9 cellular contexts compared by ENCODE assay signal in the genomic region with DNA sequence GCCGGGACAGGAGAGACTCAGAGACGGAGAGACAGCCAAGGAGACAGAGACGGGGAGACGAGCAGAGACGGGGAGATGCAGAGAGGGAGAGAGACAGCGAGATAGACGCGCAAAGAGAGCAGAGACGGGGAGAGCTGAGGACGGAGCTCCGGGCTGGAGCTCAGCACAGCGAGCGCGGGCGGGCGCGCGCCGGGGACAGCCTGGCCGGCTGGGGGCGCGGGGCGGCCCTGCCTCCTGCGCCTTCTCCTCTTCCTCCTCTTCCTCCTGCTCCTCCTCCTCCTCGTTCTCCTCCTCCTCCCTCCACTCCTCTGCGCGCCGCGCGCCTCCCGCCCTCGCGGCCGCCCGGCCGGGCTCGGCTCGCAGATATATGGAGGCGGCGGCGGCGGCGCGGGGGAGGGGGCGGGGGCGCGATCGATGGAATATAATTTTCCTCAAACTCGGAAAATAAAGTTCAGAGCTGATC. TPM values are rescaled to one million over a fixed set of nuclear protein-coding genes. Genes with fewer than 3 reads are reported as not detected.
DNase-seq lines count a peak whose midpoint lies in the region; ATAC-seq and TF ChIP-seq lines count a peak whose summit lies in the region.
"Had no signal": no experiment of that assay in that cellular context is flagged by ENCODE, and none has a peak within 500 bp of the region (broad histone marks: within the 10 kb centered on the region; RNA-seq: fewer than 3 reads in every experiment).

A gene (minus strand): TSS at position 229 of the 463 bp plus-strand sequence. CDS start 15,530 bp downstream, outside the sequence.

- H3K4me2 ChIP-seq in PC-3 (ENCODE audit: low read length) (peak within 1 kb of the TSS; percentile 93), neuronal stem cell (ENCODE audit: insufficient read depth, low read length, poor library complexity, severe bottlenecking) (peak within 1 kb of the TSS; percentile 79)

- H3K14ac ChIP-seq in neuronal stem cell (ENCODE audit: low read length), result peak within 1 kb of the TSS; percentile 83

- H3K4me1 Mint-ChIP-seq in activated CD8-positive, alpha-beta memory T cell treated with anti-CD3 and anti-CD28 coated beads, Interleukin-2, amount 10 ng/mL, durations not matched to agents 7 days and 5 days, result peaks cover 14% of the 10 kb centered on the region

- no peaks in the 10 kb centered on the region for H3K79me1 ChIP-seq in neuronal stem cell (ENCODE audit: low read depth, low read length)

- H2AFZ ChIP-seq in PC-3 (ENCODE audit: low read length) (peak within 1 kb of the TSS; percentile 71), neuronal stem cell (ENCODE audit: low read length) (peak within 1 kb of the TSS; percentile 89)

- H4K91ac ChIP-seq in neuronal stem cell (ENCODE audit: low read depth, low read length, poor library complexity), result no peak within 1 kb of the TSS

- no peak within 1 kb of the TSS for H2BK5ac ChIP-seq in neuronal stem cell (ENCODE audit: low read length)

- no peak for TF ChIP-seq CTCF in PC-3 (conservative IDR thresholded peaks at IDR 0.05; ENCODE audit: low read depth, low read length)
- TF ChIP-seq CTCF in gastroesophageal sphincter (IDR thresholded peaks at IDR 0.05), result no peak

- H3K18ac ChIP-seq in neuronal stem cell (ENCODE audit: low read length), result peak within 1 kb of the TSS; percentile 93

- no peak within 1 kb of the TSS for H3K27ac ChIP-seq in PC-3 (ENCODE audit: low read length)
- peak within 1 kb of the TSS; percentile 41 for H3K27ac ChIP-seq in effector memory CD4-positive, alpha-beta T cell (ENCODE audit: insufficient read depth, low read length, poor library complexity, severe bottlenecking)
- no peak within 1 kb of the TSS for H3K27ac ChIP-seq in neuronal stem cell (replicated peaks; ENCODE audit: low read length)
- no peak within 1 kb of the TSS for H3K27ac ChIP-seq in gastroesophageal sphincter

- peak within 1 kb of the TSS; percentile 47 for H2BK12ac ChIP-seq in neuronal stem cell (ENCODE audit: low read length)

- H2BK120ac ChIP-seq in neuronal stem cell (ENCODE audit: low read depth, low read length), result peak within 1 kb of the TSS; percentile 33

- H3K9me2 ChIP-seq in PC-3 (replicated peaks; ENCODE audit: low read length), result no peaks in the 10 kb centered on the region

- H3K9me3 Mint-ChIP-seq in activated CD8-positive, alpha-beta memory T cell treated with anti-CD3 and anti-CD28 coated beads, Interleukin-2, amount 10 ng/mL, durations not matched to agents 7 days and 5 days (ENCODE audit: low read depth), result no peaks in the 10 kb centered on the region

- no peaks in the 10 kb centered on the region for H3K36me3 ChIP-seq in PC-3 (ENCODE audit: low read depth, low read length)
- H3K36me3 ChIP-seq in effector memory CD4-positive, alpha-beta T cell (ENCODE audit: control insufficient read depth, insufficient read depth, low read length), result no peaks in the 10 kb centered on the region
- H3K36me3 ChIP-seq in neuronal stem cell (replicated peaks in 1 of 2; ENCODE audit: control insufficient read depth in 2 of 2, insufficient read depth in 2 of 2, low read length in 2 of 2), result no peaks in the 10 kb centered on the region
- H3K36me3 ChIP-seq in gastroesophageal sphincter, result no peaks in the 10 kb centered on the region

- no peak within 1 kb of the TSS for H2AK5ac ChIP-seq in neuronal stem cell (ENCODE audit: low read depth, low read length)

- no peak for DNase-seq in activated CD8-positive, alpha-beta memory T cell treated with anti-CD3 and anti-CD28 coated beads, Interleukin-2, amount 10 ng/mL, durations not matched to agents 7 days and 5 days
- DNase-seq in activated CD8-positive, alpha-beta memory T cell treated with anti-CD3 and anti-CD28 coated beads, Interleukin-2, amount 50 U/mL, for 48 hours, result no peak
- no peak for DNase-seq in PC-3
- DNase-seq in effector memory CD4-positive, alpha-beta T cell, result no peak
- DNase-seq in neuronal stem cell (ENCODE audit: low spot score), result no peak
- DNase-seq in SK-N-DZ (ENCODE audit: low spot score), result no peak

- CTCF ChIA-PET in activated CD8-positive, alpha-beta memory T cell treated with anti-CD3 and anti-CD28 coated beads, Interleukin-2, amount 10 ng/mL, durations not matched to agents 7 days and 5 days (lab: Charles Lee), result interaction anchor here (1.0 kb wide), 2 partner anchors 36 to 54 kb away, joined by 4 to 8 read pairs; no protein-coding TSS in a partner anchor
- CTCF ChIA-PET in PC-3 (lab: Charles Lee), result no interaction called here

- H2BK15ac ChIP-seq in neuronal stem cell (ENCODE audit: low read length), result no peak within 1 kb of the TSS

- POLR2A ChIA-PET in PC-3 (lab: Charles Lee; ENCODE audit: unreplicated experiment), result no interaction called here

- H3K4me3 Mint-ChIP-seq in activated CD8-positive, alpha-beta memory T cell treated with anti-CD3 and anti-CD28 coated beads, Interleukin-2, amount 10 ng/mL, durations not matched to agents 7 days and 5 days, result peak within 1 kb of the TSS; percentile 85

- no peaks in the 10 kb centered on the region for H3K36me3 Mint-ChIP-seq in activated CD8-positive, alpha-beta memory T cell treated with anti-CD3 and anti-CD28 coated beads, Interleukin-2, amount 10 ng/mL, durations not matched to agents 7 days and 5 days

- no peaks in the 10 kb centered on the region for H3K79me2 ChIP-seq in PC-3 (ENCODE audit: low read length)

- no peaks in the 10 kb centered on the region for H3K9me3 ChIP-seq in PC-3 (ENCODE audit: low read length)
- no peaks in the 10 kb centered on the region for H3K9me3 ChIP-seq in effector memory CD4-positive, alpha-beta T cell (ENCODE audit: control insufficient read depth, low read length)
- peaks cover 0 to 11% of the 10 kb centered on the region in 2 donors for H3K9me3 ChIP-seq in neuronal stem cell (replicated peaks in 1 of 2; ENCODE audit: control insufficient read depth in 2 of 2, insufficient read depth in 1 of 2, low read depth in 1 of 2, low read length in 2 of 2)
- H3K9me3 ChIP-seq in gastroesophageal sphincter, result no peaks in the 10 kb centered on the region

- intact Hi-C loops in PC-3 (cut with micrococcal nuclease), result no loop called here

- no peak within 1 kb of the TSS for H4K8ac ChIP-seq in neuronal stem cell (ENCODE audit: low read depth, low read length)

- ATAC-seq in activated CD8-positive, alpha-beta memory T cell treated with anti-CD3 and anti-CD28 coated beads, Interleukin-2, amount 10 ng/mL, durations not matched to agents 7 days and 5 days, result peak; percentile 55
- ATAC-seq in PC-3 (peak; percentile 29), gastroesophageal sphincter (no peak), GM18868 (IDR thresholded peaks at IDR 0.05; ENCODE audit: unreplicated experiment) (no peak)

- H3K9ac ChIP-seq in PC-3 (ENCODE audit: low read length) (no peak within 1 kb of the TSS), neuronal stem cell (ENCODE audit: low read depth, low read length, poor library complexity) (peak within 1 kb of the TSS; percentile 87)

- no CpG with 5 or more reads among the region's 49 CpGs for WGBS in neuronal stem cell (ENCODE audit: extremely low coverage in 2 of 2, insufficient read length in 2 of 2, insufficient replicate concordance in 1 of 2), 2 donors
- 0% methylated on average over 2 to 28 of the region's 49 CpGs for WGBS in gastroesophageal sphincter (ENCODE audit: low coverage in 1 of 2), 2 donors

- H4K20me1 ChIP-seq in PC-3 (ENCODE audit: low read length), result no peaks in the 10 kb centered on the region

- TF ChIP-seq POLR2A in gastroesophageal sphincter (IDR thresholded peaks at IDR 0.05), result no peak

- no peak within 1 kb of the TSS for H3K4ac ChIP-seq in neuronal stem cell (ENCODE audit: low read length)

- H3K4me1 ChIP-seq in PC-3 (ENCODE audit: insufficient read depth, low read length), result peaks cover 6% of the 10 kb centered on the region; the same call in 1 of the 2 replicates
- H3K4me1 ChIP-seq in effector memory CD4-positive, alpha-beta T cell (ENCODE audit: control insufficient read depth, insufficient read depth, low read length, poor library complexity, severe bottlenecking), result peaks cover 22% of the 10 kb centered on the region
- peaks cover 6 to 10% of the 10 kb centered on the region in 2 donors for H3K4me1 ChIP-seq in neuronal stem cell (ENCODE audit: control insufficient read depth in 2 of 2, insufficient read depth in 1 of 2, low read depth in 1 of 2, low read length in 2 of 2)
- H3K4me1 ChIP-seq in gastroesophageal sphincter, result peaks cover 0 to 29% (median 13%) of the 10 kb centered on the region in 3 donors

- H3K27me3 Mint-ChIP-seq in activated CD8-positive, alpha-beta memory T cell treated with anti-CD3 and anti-CD28 coated beads, Interleukin-2, amount 10 ng/mL, durations not matched to agents 7 days and 5 days, result peaks cover 29% of the 10 kb centered on the region

- TF ChIP-seq EP300 in gastroesophageal sphincter (IDR thresholded peaks at IDR 0.05), result no peak

- BruUV-seq in PC-3 (replicated peaks; lab: Mats Ljungman, UMichigan), result no TSS peak

- H3K23ac ChIP-seq in neuronal stem cell (ENCODE audit: low read depth, low read length, poor library complexity), result peak within 1 kb of the TSS; percentile 95

- H3K27me3 ChIP-seq in PC-3 (ENCODE audit: low read length), result 0 out of 2 replicates have a peak, but pooled peaks cover 9% of the 10 kb centered on the region
- no peaks in the 10 kb centered on the region for H3K27me3 ChIP-seq in effector memory CD4-positive, alpha-beta T cell (replicated peaks; ENCODE audit: control insufficient read depth, insufficient read depth, low read length, poor library complexity, severe bottlenecking)
- peaks cover 47 to 94% (median 88%) of the 10 kb centered on the region in 3 experiments for H3K27me3 ChIP-seq in neuronal stem cell (ENCODE audit: control insufficient read depth in 3 of 3, insufficient read depth in 3 of 3, low read depth in 1 of 3, low read length in 3 of 3)
- peaks cover 100% of the 10 kb centered on the region for H3K27me3 ChIP-seq in gastroesophageal sphincter

- peak within 1 kb of the TSS; percentile 61 for H3K27ac Mint-ChIP-seq in activated CD8-positive, alpha-beta memory T cell treated with anti-CD3 and anti-CD28 coated beads, Interleukin-2, amount 10 ng/mL, durations not matched to agents 7 days and 5 days

- H3K4me3 ChIP-seq in PC-3 (ENCODE audit: low read length) (peak within 1 kb of the TSS; percentile 71), neuronal stem cell (ENCODE audit: low read length in 2 of 2) (peak within 1 kb of the TSS; percentile 44 to 72), gastroesophageal sphincter (peak within 1 kb of the TSS in 1 of 2 donors; percentile 46)
- peak within 1 kb of the TSS; percentile 56 for H3K4me3 ChIP-seq in effector memory CD4-positive, alpha-beta T cell (ENCODE audit: insufficient read depth, low read depth, low read length, poor library complexity, severe bottlenecking)

- no peaks in the 10 kb centered on the region for H3F3A ChIP-seq in PC-3 (ENCODE audit: low read length, unreplicated experiment)

RNA-seq across cellular contexts. Expression of the gene that starts here (rescaled TPM):
- 1 to 10 TPM; 1.5 to 1.9 TPM for total RNA-seq in activated CD8-positive, alpha-beta memory T cell treated with anti-CD3 and anti-CD28 coated beads, Interleukin-2, amount 10 ng/mL, durations not matched to agents 7 days and 5 days
- total RNA-seq in PC-3 (2014; rRNA removed) (0.11 and 0.58 TPM in 2 replicates), gastroesophageal sphincter (not detected)
- polyA plus RNA-seq in neuronal stem cell (2013, experiment 1 of 2), result 0.47 TPM
- 0.44 TPM for polyA plus RNA-seq in neuronal stem cell (2013, experiment 2 of 2)
- not detected in 2 replicates for polyA plus RNA-seq in SK-N-DZ (2014; cell fraction: cytosol; rRNA removed)
- 0.51 TPM in 1 of 2 replicates, not detected in the other for polyA plus RNA-seq in SK-N-DZ (2014; cell fraction: nucleus; rRNA removed)
- total RNA-seq: temporal lobe had no signal

Comparison
In these comparisons a context has a peak if more than half of its experiments do, and no peak if none do; other contexts are left out.
1. Peak in ATAC-seq, H3K4me3 ChIP-seq and H3K4me2 ChIP-seq in PC-3; RNA of the gene not detected or under 1 TPM.